Comparison of ENCODE assay signal across 12 cellular contexts in the genomic region with DNA sequence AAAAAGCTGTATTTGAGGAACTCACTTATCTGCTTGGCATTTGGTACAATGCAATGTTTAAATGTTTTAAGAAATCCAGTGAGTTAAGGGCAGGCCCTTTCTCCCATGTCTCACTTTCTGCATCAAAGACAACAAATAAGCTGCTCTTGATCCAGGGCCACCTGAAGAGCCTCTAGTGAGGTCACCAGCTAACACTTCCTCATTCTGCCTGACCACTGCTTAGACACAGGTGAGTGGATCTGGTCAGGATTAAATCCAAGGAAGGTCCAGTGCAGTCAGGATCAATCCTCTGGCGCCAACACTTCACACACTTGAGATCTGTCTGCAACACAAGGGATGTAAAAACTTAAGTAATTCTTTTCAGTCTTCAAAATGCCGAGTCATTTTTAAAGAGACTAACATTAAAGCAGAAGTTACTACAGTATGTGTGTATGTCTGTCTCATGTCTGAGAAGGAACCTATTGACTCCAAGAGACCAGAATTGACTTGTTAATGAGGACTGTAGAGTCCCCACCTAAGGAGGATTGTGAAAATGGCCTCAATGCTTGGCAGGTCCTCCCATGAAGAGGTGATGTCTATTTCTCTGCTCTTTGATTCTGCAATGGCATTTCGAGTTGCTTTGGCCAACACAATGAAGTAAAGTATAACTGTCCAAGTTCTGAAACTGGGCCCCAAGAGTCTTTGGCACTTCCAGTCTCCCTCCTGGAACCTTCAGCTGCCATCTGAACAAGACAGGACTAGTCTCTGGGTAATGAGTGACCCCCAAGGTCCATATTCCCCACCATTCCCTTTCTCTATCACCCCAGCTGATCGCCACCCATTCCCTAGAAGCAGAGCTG. TPM values are rescaled to one million over a fixed set of nuclear protein-coding genes. Genes with fewer than 3 reads are reported as not detected.
DNase-seq lines count a peak whose midpoint lies in the region; ATAC-seq and TF ChIP-seq lines count a peak whose summit lies in the region.
"Had no signal": no experiment of that assay in that cellular context is flagged by ENCODE, and none has a peak within 500 bp of the region (broad histone marks: within the 10 kb centered on the region; RNA-seq: fewer than 3 reads in every experiment).

No MANE protein-coding gene starts in this region.

- H3K4me3 ChIP-seq in NB4 (ENCODE audit: low read depth, low read length) (no peak overlapping the region), right lobe of liver (no peak overlapping the region)

- TF ChIP-seq POLR2A in NB4 (IDR thresholded peaks at IDR 0.05; ENCODE audit: extremely low read depth, insufficient read length) = no peak
- no peak for TF ChIP-seq POLR2A in right lobe of liver (IDR thresholded peaks at IDR 0.05)

- peak; percentile 38 for ATAC-seq in GM21367 (IDR thresholded peaks at IDR 0.05; ENCODE audit: unreplicated experiment)
- ATAC-seq in right lobe of liver = peak in 3 of 4 donors; percentile 13 to 28 (median 19)

- peaks cover 0 to 3% (median 0%) of the 10 kb centered on the region in 4 donors for H3K36me3 ChIP-seq in right lobe of liver

- DNase-seq in CD1c-positive myeloid dendritic cell (ENCODE audit: extremely low spot score) (peak; percentile 57), NB4 (ENCODE audit: low read depth) (peak; percentile 70), right lobe of liver (no peak), NCI-H2107 (lab: John Stamatoyannopoulos, UW) (no peak), NCI-H2227 treated with DMSO at 0.1 percent for 48 hours (lab: John Stamatoyannopoulos, UW) (no peak), DMS114 treated with DMSO at 0.1 percent for 48 hours (lab: John Stamatoyannopoulos, UW; ENCODE audit: unreplicated experiment) (no peak)
- DNase-seq in activated effector memory CD4-positive, alpha-beta T cell treated with Interleukin-2 at 50 U/mL for 16 hours = no peak
- DNase-seq: activated CD4-positive, alpha-beta T cell treated with anti-CD3 and anti-CD28 coated beads, Interleukin-2, amount 50 U/mL, for 48 hours; caudate nucleus; COR-L47; retina had no signal

- TF ChIP-seq CTCF in NB4 (IDR thresholded peaks at IDR 0.05; ENCODE audit: low read depth, low read length) (no peak), right lobe of liver (IDR thresholded peaks at IDR 0.05) (no peak)

- no peak overlapping the region for H3K27ac ChIP-seq in right lobe of liver

- H3K4me1 ChIP-seq in right lobe of liver = peaks cover 0 to 22% (median 9%) of the 10 kb centered on the region in 4 donors

- 80% methylated on average over 4 of the region's 4 CpGs for WGBS in right lobe of liver (ENCODE audit: insufficient coverage, low coverage, low lambda C conversion rate, missing lambda C conversion rate)

- no peaks in the 10 kb centered on the region for H3K9me3 ChIP-seq in right lobe of liver

- intact Hi-C loops in right lobe of liver (cut with DNase I) = no loop called here

- no peaks in the 10 kb centered on the region for H3K27me3 ChIP-seq in right lobe of liver

RNA-seq across cellular contexts. Expression of gene CREB3L2, which starts 43.1 kb away (rescaled TPM):
- total RNA-seq in right lobe of liver = 10 to 100 TPM; 11.5 to 29.9 (median 18.2) TPM

Comparison
In these comparisons a context has a peak if more than half of its experiments do, and no peak if none do; other contexts are left out.
1. DNase-seq: peak in CD1c-positive myeloid dendritic cell (single experiment) and NB4 (single experiment); none in right lobe of liver (0 of 3), NCI-H2107 (single experiment), activated effector memory CD4-positive, alpha-beta T cell treated with Interleukin-2 at 50 U/mL for 16 hours (single experiment), NCI-H2227 treated with DMSO at 0.1 percent for 48 hours (single experiment) and DMS114 treated with DMSO at 0.1 percent for 48 hours (single experiment).